In the genomic region with DNA sequence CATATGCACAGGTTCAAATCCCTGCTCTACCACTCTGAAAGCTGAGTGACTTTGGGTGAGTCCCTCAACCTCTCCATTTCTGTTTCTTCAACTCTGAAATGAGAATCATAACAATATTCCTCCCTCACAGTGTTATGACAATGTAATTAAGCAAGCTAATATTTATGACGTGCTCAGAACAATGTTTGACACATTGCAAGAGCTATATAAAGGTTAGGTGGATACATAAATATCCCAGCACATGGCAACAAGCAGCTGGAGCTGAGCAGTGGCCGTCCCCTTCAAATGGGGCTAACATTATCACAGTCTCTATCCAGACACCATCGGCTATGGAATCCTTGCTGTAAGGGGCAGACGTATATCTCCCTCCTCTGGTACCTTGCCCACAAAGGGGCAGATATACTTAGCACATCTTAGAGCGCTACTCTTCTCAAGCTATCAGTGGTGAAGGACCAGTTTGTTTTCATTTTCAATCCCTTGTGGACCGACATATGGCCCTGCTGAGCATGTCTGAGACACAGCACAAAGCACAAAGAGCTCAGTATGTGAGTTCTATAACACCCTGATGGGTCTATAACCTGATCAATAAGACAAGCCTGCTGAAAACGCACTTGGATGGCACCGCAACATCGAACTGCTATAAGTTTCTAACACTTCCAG, we compare ENCODE assay signal across 1 cellular context.
TF ChIP-seq lines count a peak whose summit lies in the region.

No MANE protein-coding gene starts in this region.

TF ChIP-seq in GM23338, 12 proteins besides CTCF, POLR2A, EP300 and RAD21 (continued from another document):
- TF ChIP-seq NANOG (IDR thresholded peaks at IDR 0.05; ENCODE audit: borderline replicate concordance): no peak
- TF ChIP-seq, protein P1, sequence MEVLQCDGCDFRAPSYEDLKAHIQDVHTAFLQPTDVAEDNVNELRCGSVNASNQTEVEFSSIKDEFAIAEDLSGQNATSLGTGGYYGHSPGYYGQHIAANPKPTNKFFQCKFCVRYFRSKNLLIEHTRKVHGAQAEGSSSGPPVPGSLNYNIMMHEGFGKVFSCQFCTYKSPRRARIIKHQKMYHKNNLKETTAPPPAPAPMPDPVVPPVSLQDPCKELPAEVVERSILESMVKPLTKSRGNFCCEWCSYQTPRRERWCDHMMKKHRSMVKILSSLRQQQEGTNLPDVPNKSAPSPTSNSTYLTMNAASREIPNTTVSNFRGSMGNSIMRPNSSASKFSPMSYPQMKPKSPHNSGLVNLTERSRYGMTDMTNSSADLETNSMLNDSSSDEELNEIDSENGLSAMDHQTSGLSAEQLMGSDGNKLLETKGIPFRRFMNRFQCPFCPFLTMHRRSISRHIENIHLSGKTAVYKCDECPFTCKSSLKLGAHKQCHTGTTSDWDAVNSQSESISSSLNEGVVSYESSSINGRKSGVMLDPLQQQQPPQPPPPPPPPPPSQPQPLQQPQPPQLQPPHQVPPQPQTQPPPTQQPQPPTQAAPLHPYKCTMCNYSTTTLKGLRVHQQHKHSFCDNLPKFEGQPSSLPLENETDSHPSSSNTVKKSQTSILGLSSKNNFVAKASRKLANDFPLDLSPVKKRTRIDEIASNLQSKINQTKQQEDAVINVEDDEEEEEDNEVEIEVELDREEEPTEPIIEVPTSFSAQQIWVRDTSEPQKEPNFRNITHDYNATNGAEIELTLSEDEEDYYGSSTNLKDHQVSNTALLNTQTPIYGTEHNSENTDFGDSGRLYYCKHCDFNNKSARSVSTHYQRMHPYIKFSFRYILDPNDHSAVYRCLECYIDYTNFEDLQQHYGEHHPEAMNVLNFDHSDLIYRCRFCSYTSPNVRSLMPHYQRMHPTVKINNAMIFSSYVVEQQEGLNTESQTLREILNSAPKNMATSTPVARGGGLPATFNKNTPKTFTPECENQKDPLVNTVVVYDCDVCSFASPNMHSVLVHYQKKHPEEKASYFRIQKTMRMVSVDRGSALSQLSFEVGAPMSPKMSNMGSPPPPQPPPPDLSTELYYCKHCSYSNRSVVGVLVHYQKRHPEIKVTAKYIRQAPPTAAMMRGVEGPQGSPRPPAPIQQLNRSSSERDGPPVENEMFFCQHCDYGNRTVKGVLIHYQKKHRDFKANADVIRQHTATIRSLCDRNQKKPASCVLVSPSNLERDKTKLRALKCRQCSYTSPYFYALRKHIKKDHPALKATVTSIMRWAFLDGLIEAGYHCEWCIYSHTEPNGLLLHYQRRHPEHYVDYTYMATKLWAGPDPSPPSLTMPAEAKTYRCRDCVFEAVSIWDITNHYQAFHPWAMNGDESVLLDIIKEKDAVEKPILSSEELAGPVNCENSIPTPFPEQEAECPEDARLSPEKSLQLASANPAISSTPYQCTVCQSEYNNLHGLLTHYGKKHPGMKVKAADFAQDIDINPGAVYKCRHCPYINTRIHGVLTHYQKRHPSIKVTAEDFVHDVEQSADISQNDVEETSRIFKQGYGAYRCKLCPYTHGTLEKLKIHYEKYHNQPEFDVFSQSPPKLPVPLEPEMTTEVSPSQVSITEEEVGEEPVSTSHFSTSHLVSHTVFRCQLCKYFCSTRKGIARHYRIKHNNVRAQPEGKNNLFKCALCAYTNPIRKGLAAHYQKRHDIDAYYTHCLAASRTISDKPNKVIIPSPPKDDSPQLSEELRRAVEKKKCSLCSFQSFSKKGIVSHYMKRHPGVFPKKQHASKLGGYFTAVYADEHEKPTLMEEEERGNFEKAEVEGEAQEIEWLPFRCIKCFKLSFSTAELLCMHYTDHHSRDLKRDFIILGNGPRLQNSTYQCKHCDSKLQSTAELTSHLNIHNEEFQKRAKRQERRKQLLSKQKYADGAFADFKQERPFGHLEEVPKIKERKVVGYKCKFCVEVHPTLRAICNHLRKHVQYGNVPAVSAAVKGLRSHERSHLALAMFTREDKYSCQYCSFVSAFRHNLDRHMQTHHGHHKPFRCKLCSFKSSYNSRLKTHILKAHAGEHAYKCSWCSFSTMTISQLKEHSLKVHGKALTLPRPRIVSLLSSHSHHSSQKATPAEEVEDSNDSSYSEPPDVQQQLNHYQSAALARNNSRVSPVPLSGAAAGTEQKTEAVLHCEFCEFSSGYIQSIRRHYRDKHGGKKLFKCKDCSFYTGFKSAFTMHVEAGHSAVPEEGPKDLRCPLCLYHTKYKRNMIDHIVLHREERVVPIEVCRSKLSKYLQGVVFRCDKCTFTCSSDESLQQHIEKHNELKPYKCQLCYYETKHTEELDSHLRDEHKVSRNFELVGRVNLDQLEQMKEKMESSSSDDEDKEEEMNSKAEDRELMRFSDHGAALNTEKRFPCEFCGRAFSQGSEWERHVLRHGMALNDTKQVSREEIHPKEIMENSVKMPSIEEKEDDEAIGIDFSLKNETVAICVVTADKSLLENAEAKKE (CRISPR knock-in tag; IDR thresholded peaks at IDR 0.05): no peak
- TF ChIP-seq STAT1 (IDR thresholded peaks at IDR 0.05; ENCODE audit: unreplicated experiment): no peak
- TF ChIP-seq POLR2AphosphoS5 (IDR thresholded peaks at IDR 0.05; ENCODE audit: low read depth): no peak
- TF ChIP-seq, protein P2, sequence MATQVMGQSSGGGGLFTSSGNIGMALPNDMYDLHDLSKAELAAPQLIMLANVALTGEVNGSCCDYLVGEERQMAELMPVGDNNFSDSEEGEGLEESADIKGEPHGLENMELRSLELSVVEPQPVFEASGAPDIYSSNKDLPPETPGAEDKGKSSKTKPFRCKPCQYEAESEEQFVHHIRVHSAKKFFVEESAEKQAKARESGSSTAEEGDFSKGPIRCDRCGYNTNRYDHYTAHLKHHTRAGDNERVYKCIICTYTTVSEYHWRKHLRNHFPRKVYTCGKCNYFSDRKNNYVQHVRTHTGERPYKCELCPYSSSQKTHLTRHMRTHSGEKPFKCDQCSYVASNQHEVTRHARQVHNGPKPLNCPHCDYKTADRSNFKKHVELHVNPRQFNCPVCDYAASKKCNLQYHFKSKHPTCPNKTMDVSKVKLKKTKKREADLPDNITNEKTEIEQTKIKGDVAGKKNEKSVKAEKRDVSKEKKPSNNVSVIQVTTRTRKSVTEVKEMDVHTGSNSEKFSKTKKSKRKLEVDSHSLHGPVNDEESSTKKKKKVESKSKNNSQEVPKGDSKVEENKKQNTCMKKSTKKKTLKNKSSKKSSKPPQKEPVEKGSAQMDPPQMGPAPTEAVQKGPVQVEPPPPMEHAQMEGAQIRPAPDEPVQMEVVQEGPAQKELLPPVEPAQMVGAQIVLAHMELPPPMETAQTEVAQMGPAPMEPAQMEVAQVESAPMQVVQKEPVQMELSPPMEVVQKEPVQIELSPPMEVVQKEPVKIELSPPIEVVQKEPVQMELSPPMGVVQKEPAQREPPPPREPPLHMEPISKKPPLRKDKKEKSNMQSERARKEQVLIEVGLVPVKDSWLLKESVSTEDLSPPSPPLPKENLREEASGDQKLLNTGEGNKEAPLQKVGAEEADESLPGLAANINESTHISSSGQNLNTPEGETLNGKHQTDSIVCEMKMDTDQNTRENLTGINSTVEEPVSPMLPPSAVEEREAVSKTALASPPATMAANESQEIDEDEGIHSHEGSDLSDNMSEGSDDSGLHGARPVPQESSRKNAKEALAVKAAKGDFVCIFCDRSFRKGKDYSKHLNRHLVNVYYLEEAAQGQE (IDR thresholded peaks at IDR 0.05; ENCODE audit: unreplicated experiment): no peak
- TF ChIP-seq ZNF331 (CRISPR knock-in tag; IDR thresholded peaks at IDR 0.05; ENCODE audit: low read depth): no peak
- TF ChIP-seq ZNF114 (CRISPR knock-in tag; IDR thresholded peaks at IDR 0.05): no peak
- no peak for TF ChIP-seq JUNB (IDR thresholded peaks at IDR 0.05; ENCODE audit: unreplicated experiment)
- no peak for TF ChIP-seq EZH2 (IDR thresholded peaks at IDR 0.05; ENCODE audit: low read depth, unreplicated experiment)
